29 cellular contexts compared by ENCODE assay signal in the genomic region with DNA sequence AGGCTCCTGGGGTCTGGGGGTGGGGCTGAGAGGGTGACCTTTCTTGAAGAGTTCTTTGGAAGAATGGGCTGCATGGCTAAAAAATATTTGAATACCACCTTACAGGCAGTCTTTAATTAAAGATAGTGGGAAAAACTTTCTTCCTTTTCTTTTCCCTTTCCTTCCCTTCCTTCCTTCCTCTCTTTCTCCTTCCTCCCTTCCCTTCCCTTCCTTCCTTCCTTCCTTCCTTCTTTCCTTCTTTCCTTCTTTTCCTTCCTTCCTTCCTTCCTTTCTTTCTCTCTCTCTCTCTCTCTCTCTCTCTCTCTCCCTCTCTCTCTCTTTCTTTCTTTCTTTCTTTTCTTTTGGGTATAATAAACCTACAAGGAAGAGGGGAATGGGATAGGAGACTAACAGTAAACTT.
A peak's percentile ranks its signal among the peaks of the same experiment; 100 is the strongest.
DNase-seq lines count a peak whose midpoint lies in the region; ATAC-seq, FAIRE-seq and TF ChIP-seq lines count a peak whose summit lies in the region.
"Had no signal": no experiment of that assay in that cellular context is flagged by ENCODE, and none has a peak within 500 bp of the region (broad histone marks: within the 10 kb centered on the region; RNA-seq: fewer than 3 reads in every experiment).

No MANE protein-coding gene starts in this region.

- no peak overlapping the region for H2AFZ ChIP-seq in K562 (ENCODE audit: low read depth, low read length)
- H2AFZ ChIP-seq in SK-N-SH (ENCODE audit: low read depth), result no peak overlapping the region

- no peak for TF ChIP-seq POLR2A in K562 (conservative IDR thresholded peaks at IDR 0.05)

- ATAC-seq in activated naive CD4-positive, alpha-beta T cell treated with anti-CD3 and anti-CD28 coated beads, Interleukin-2, amount 50 U/mL, for 72 hours, result no peak
- no peak for ATAC-seq in stimulated activated naive CD8-positive, alpha-beta T cell treated with anti-CD3 and anti-CD28 coated beads, Interleukin-15, Interleukin-2, amounts not matched to agents 100 U/mL and 50 U/mL, for 24 hours
- ATAC-seq in K562, result no peak
- ATAC-seq: GM12878 had no signal

- DNase-seq in activated naive CD4-positive, alpha-beta T cell treated with anti-CD3 and anti-CD28 coated beads, Interleukin-2, amount 50 U/mL, for 72 hours (ENCODE audit: low spot score in 2 of 2), result no peak
- DNase-seq in stimulated activated naive CD8-positive, alpha-beta T cell treated with anti-CD3 and anti-CD28 coated beads, Interleukin-15, Interleukin-2, amounts not matched to agents 100 U/mL and 50 U/mL, for 24 hours, result no peak
- no peak for DNase-seq in K562 (ENCODE audit: extremely low read depth in 1 of 4, low spot score in 3 of 4)
- DNase-seq in ureter (ENCODE audit: low spot score), result peak; percentile 7
- DNase-seq in SK-N-SH, result no peak
- DNase-seq in LoVo (ENCODE audit: low spot score), result no peak
- DNase-seq: 8988T; ACHN; BE2C; C1 segment of cervical spinal cord; CD4-positive, alpha-beta memory T cell; CD4-positive, CD25-positive, alpha-beta regulatory T cell; CD8-positive, alpha-beta memory T cell; COR-L47; DMS 273 treated with DMSO at 0.1 percent for 48 hours; DMS153; DMS53; DMS79; DND-41; EL; GDM1 had no signal

- H3F3A ChIP-seq in SK-N-SH (replicated peaks; ENCODE audit: insufficient read depth), result no peaks in the 10 kb centered on the region

- no peak for FAIRE-seq in K562 (lab: Jason Lieb, UNC)
- FAIRE-seq: A204.1, GM12878, GM12892, GM18507 had no signal

- H3K9ac ChIP-seq in K562 (ENCODE audit: insufficient read depth in 1 of 2, low read depth in 2 of 2, low read length in 2 of 2) (no peak overlapping the region), SK-N-SH (no peak overlapping the region)
- H3K9ac ChIP-seq: BLaER1 had no signal

- H3K9me3 Mint-ChIP-seq in activated naive CD4-positive, alpha-beta T cell treated with anti-CD3 and anti-CD28 coated beads, Interleukin-2, amount 50 U/mL, for 24 hours, result no peaks in the 10 kb centered on the region
- H3K9me3 Mint-ChIP-seq in activated naive CD4-positive, alpha-beta T cell treated with anti-CD3 and anti-CD28 coated beads, Interleukin-2, amount 50 U/mL, for 72 hours, result peaks cover 0 to 4% of the 10 kb centered on the region in 2 donors
- no peaks in the 10 kb centered on the region for H3K9me3 Mint-ChIP-seq in stimulated activated naive CD8-positive, alpha-beta T cell treated with anti-CD3 and anti-CD28 coated beads, Interleukin-15, Interleukin-2, amounts not matched to agents 100 ng/mL and 50 ng/mL, for 24 hours
- H3K9me3 Mint-ChIP-seq: CD4-positive, CD25-positive, alpha-beta regulatory T cell; CD8-positive, alpha-beta memory T cell had no signal

- intact Hi-C loops in K562 (cut with micrococcal nuclease), result no loop called here

- no peak overlapping the region for H3K27ac ChIP-seq in K562 (ENCODE audit: extremely low read depth, low read depth, low read length)
- H3K27ac ChIP-seq in SK-N-SH (ENCODE audit: low read depth in 2 of 2, low read length in 1 of 2), result no peak overlapping the region
- H3K27ac ChIP-seq: BLaER1 had no signal

- H3K4me2 ChIP-seq in K562 (ENCODE audit: insufficient read depth, low read length) (no peak overlapping the region), SK-N-SH (no peak overlapping the region)

- H3K9me1 ChIP-seq in K562 (ENCODE audit: control insufficient read depth, insufficient read depth, low read length), result no peaks in the 10 kb centered on the region

- no peaks in the 10 kb centered on the region for H3K9me3 ChIP-seq in K562 (replicated peaks; ENCODE audit: control insufficient read depth, insufficient read depth, low read depth, low read length)
- no peaks in the 10 kb centered on the region for H3K9me3 ChIP-seq in SK-N-SH
- H3K9me3 ChIP-seq: BE2C had no signal

- TF ChIP-seq EP300 in K562 (IDR thresholded peaks at IDR 0.05; ENCODE audit: low read length), result no peak
- TF ChIP-seq EP300 in SK-N-SH (IDR thresholded peaks at IDR 0.05; ENCODE audit: borderline replicate concordance in 1 of 2, low read depth in 1 of 2, low read length in 1 of 2), result no peak

- BruUV-seq in K562 (replicated peaks; lab: Mats Ljungman, UMichigan), result no TSS peak

- no peaks in the 10 kb centered on the region for H3K27me3 Mint-ChIP-seq in activated naive CD4-positive, alpha-beta T cell treated with anti-CD3 and anti-CD28 coated beads, Interleukin-2, amount 50 U/mL, for 24 hours
- H3K27me3 Mint-ChIP-seq in stimulated activated naive CD8-positive, alpha-beta T cell treated with anti-CD3 and anti-CD28 coated beads, Interleukin-15, Interleukin-2, amounts not matched to agents 100 ng/mL and 50 ng/mL, for 24 hours, result no peaks in the 10 kb centered on the region
- H3K27me3 Mint-ChIP-seq: CD4-positive, alpha-beta memory T cell; CD4-positive, CD25-positive, alpha-beta regulatory T cell; CD8-positive, alpha-beta memory T cell had no signal

- no peaks in the 10 kb centered on the region for H3K79me2 ChIP-seq in K562 (ENCODE audit: control insufficient read depth, insufficient read depth, low read length)
- no peaks in the 10 kb centered on the region for H3K79me2 ChIP-seq in SK-N-SH (ENCODE audit: insufficient read depth)

- H3K36me3 ChIP-seq in K562 (ENCODE audit: control insufficient read depth, insufficient read depth, low read length), result no peaks in the 10 kb centered on the region
- H3K36me3 ChIP-seq in SK-N-SH (replicated peaks in 1 of 2; ENCODE audit: control insufficient read depth in 1 of 2, insufficient read depth in 2 of 2, low read length in 1 of 2), result no peaks in the 10 kb centered on the region
- H3K36me3 ChIP-seq: BE2C, BLaER1 had no signal

- no peak for TF ChIP-seq RAD21 in K562 (CRISPR knock-in tag; conservative IDR thresholded peaks at IDR 0.05 in 1 of 2, IDR thresholded peaks at IDR 0.05 in 1 of 2)
- TF ChIP-seq RAD21 in SK-N-SH (IDR thresholded peaks at IDR 0.05; ENCODE audit: low read length), result no peak

- no peaks in the 10 kb centered on the region for H3K9me2 ChIP-seq in SK-N-SH

- H3K4me1 ChIP-seq in K562 (replicated peaks in 1 of 2; ENCODE audit: control insufficient read depth in 2 of 2, insufficient read depth in 2 of 2, low read length in 2 of 2) (no peaks in the 10 kb centered on the region), SK-N-SH (ENCODE audit: control insufficient read depth in 1 of 2, insufficient read depth in 2 of 2, low read depth in 1 of 2, low read length in 1 of 2) (no peaks in the 10 kb centered on the region)
- H3K4me1 ChIP-seq: BE2C had no signal

- no peak for TF ChIP-seq CTCF in K562 (IDR thresholded peaks at IDR 0.05 in 2 of 3, conservative IDR thresholded peaks at IDR 0.05 in 1 of 3; ENCODE audit: insufficient read depth in 2 of 3, low read depth in 1 of 3, low read length in 3 of 3)
- no peak for TF ChIP-seq CTCF in SK-N-SH (IDR thresholded peaks at IDR 0.05)

- peaks cover 46% of the 10 kb centered on the region for H3K36me3 Mint-ChIP-seq in activated naive CD4-positive, alpha-beta T cell treated with anti-CD3 and anti-CD28 coated beads, Interleukin-2, amount 50 U/mL, for 24 hours
- peaks cover 56 to 59% of the 10 kb centered on the region in 2 donors for H3K36me3 Mint-ChIP-seq in activated naive CD4-positive, alpha-beta T cell treated with anti-CD3 and anti-CD28 coated beads, Interleukin-2, amount 50 U/mL, for 72 hours
- peaks cover 79% of the 10 kb centered on the region for H3K36me3 Mint-ChIP-seq in stimulated activated naive CD8-positive, alpha-beta T cell treated with anti-CD3 and anti-CD28 coated beads, Interleukin-15, Interleukin-2, amounts not matched to agents 100 ng/mL and 50 ng/mL, for 24 hours (ENCODE audit: low read depth)

- H3K27me3 ChIP-seq in K562 (ENCODE audit: control insufficient read depth in 2 of 2, insufficient read depth in 2 of 2, low read length in 2 of 2), result peaks cover 9 to 37% of the 10 kb centered on the region in 2 experiments; a peak in 4 of 5 replicates
- no peaks in the 10 kb centered on the region for H3K27me3 ChIP-seq in SK-N-SH (ENCODE audit: insufficient read depth)
- H3K27me3 ChIP-seq: BE2C, BLaER1 had no signal

- H3K27ac Mint-ChIP-seq in activated naive CD4-positive, alpha-beta T cell treated with anti-CD3 and anti-CD28 coated beads, Interleukin-2, amount 50 U/mL, for 24 hours, result peak overlapping the region; percentile 59
- peak overlapping the region in 1 of 2 donors; percentile 70 for H3K27ac Mint-ChIP-seq in activated naive CD4-positive, alpha-beta T cell treated with anti-CD3 and anti-CD28 coated beads, Interleukin-2, amount 50 U/mL, for 72 hours
- H3K27ac Mint-ChIP-seq in stimulated activated naive CD8-positive, alpha-beta T cell treated with anti-CD3 and anti-CD28 coated beads, Interleukin-15, Interleukin-2, amounts not matched to agents 100 ng/mL and 50 ng/mL, for 24 hours, result peak overlapping the region; percentile 27
- H3K27ac Mint-ChIP-seq: CD14-positive monocyte; CD4-positive, alpha-beta memory T cell had no signal

- H4K20me1 ChIP-seq in K562 (replicated peaks; ENCODE audit: control insufficient read depth, insufficient read depth, low read length) (no peaks in the 10 kb centered on the region), SK-N-SH (ENCODE audit: insufficient read depth) (no peaks in the 10 kb centered on the region)
- H4K20me1 ChIP-seq: BLaER1 had no signal

- H3K4me3 ChIP-seq in K562, result no peak overlapping the region
- no peak overlapping the region for H3K4me3 ChIP-seq in SK-N-SH (ENCODE audit: low read depth in 2 of 2, low read length in 1 of 2)
- H3K4me3 ChIP-seq: BLaER1, GM12878 had no signal

- H3K4me1 Mint-ChIP-seq in activated naive CD4-positive, alpha-beta T cell treated with anti-CD3 and anti-CD28 coated beads, Interleukin-2, amount 50 U/mL, for 24 hours, result peaks cover 19% of the 10 kb centered on the region
- H3K4me1 Mint-ChIP-seq in stimulated activated naive CD8-positive, alpha-beta T cell treated with anti-CD3 and anti-CD28 coated beads, Interleukin-15, Interleukin-2, amounts not matched to agents 100 ng/mL and 50 ng/mL, for 24 hours (ENCODE audit: low read depth), result peaks cover 7% of the 10 kb centered on the region
- H3K4me1 Mint-ChIP-seq: CD14-positive monocyte had no signal

- POLR2A ChIA-PET in K562 (lab: Yijun Ruan, JAX) (interaction anchor here (0.7 to 0.8 kb wide), 2 partner anchors 71 to 1995 kb away, joined by 3 read pairs; no protein-coding TSS in a partner anchor), SK-N-SH (lab: Yijun Ruan, JAX) (no interaction called here)

- CTCF ChIA-PET in K562 (lab: Yijun Ruan, JAX; ENCODE audit: low intra/inter-chr PET ratio) (no interaction called here), SK-N-SH (lab: Yijun Ruan, JAX) (no interaction called here)

- in situ Hi-C loops in K562 (cut with MboI), result no loop called here

- H3K4me3 Mint-ChIP-seq in activated naive CD4-positive, alpha-beta T cell treated with anti-CD3 and anti-CD28 coated beads, Interleukin-2, amount 50 U/mL, for 24 hours, result no peak overlapping the region
- no peak overlapping the region for H3K4me3 Mint-ChIP-seq in stimulated activated naive CD8-positive, alpha-beta T cell treated with anti-CD3 and anti-CD28 coated beads, Interleukin-15, Interleukin-2, amounts not matched to agents 100 ng/mL and 50 ng/mL, for 24 hours
- H3K4me3 Mint-ChIP-seq: CD14-positive monocyte; CD4-positive, alpha-beta memory T cell; CD4-positive, CD25-positive, alpha-beta regulatory T cell; CD8-positive, alpha-beta memory T cell had no signal

TF ChIP-seq in SK-N-SH, 30 proteins besides CTCF, POLR2A, EP300 and RAD21 (continues in another document):
- no peak for TF ChIP-seq MEF2A (IDR thresholded peaks at IDR 0.05; ENCODE audit: borderline replicate concordance, low read depth)
- no peak for TF ChIP-seq RCOR1 (IDR thresholded peaks at IDR 0.05; ENCODE audit: low read length)
- TF ChIP-seq TCF12 (IDR thresholded peaks at IDR 0.05), result no peak
- TF ChIP-seq FOXM1 (IDR thresholded peaks at IDR 0.05; ENCODE audit: low read depth), result no peak
